Comparison of ENCODE assay signal across 22 cellular contexts in the genomic region with DNA sequence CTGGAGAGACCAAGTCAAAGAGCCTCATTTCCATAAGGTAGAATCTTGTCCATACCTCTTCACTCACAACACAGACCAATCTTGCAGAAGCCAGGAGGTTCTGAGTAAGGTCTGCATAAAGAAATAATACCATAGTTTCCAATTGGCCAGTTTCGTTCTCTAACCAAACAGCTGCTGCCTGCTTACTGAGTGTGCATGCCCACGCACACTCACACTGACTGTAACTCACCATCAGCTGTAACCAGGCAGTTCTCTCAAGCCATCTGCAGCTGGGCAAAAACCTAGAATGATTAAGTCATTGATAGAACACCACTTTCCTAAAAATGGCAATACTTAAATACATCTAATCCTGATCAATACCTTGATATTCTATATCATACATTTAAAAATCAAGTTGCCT.
DNase-seq lines count a peak whose midpoint lies in the region; ATAC-seq and TF ChIP-seq lines count a peak whose summit lies in the region.
"Had no signal": no experiment of that assay in that cellular context is flagged by ENCODE, and none has a peak within 500 bp of the region (broad histone marks: within the 10 kb centered on the region; RNA-seq: fewer than 3 reads in every experiment).

No MANE protein-coding gene starts in this region.

- no peak for TF ChIP-seq CTCF in left ventricle myocardium inferior (IDR thresholded peaks at IDR 0.05; ENCODE audit: borderline replicate concordance)
- TF ChIP-seq CTCF in prostate gland (IDR thresholded peaks at IDR 0.05), result no peak

- H3K36me3 Mint-ChIP-seq in activated T-helper 17 cell treated with anti-CD3 and anti-CD28 coated beads, Interleukin-2, amount 50 U/mL, for 72 hours (ENCODE audit: low read depth), result no peaks in the 10 kb centered on the region

- H3K4me3 Mint-ChIP-seq in activated T-helper 17 cell treated with anti-CD3 and anti-CD28 coated beads, Interleukin-2, amount 50 U/mL, for 72 hours, result no peak overlapping the region
- H3K4me3 Mint-ChIP-seq: activated CD4-positive, alpha-beta T cell treated with anti-CD3 and anti-CD28 coated beads, Interleukin-2, amount 10 ng/mL, durations not matched to agents 24 days and 14 days had no signal

- DNase-seq in left ventricle myocardium superior (no peak), left ventricle myocardium inferior (no peak), NK-92 (lab: John Stamatoyannopoulos, UW; ENCODE audit: unreplicated experiment) (no peak), erythroblast (lab: John Stamatoyannopoulos, UW) (no peak), MG63 (no peak), prostate gland (ENCODE audit: low spot score) (no peak)
- DNase-seq: activated CD4-positive, alpha-beta T cell treated with anti-CD3 and anti-CD28 coated beads, Interleukin-2, amount 10 ng/mL, durations not matched to agents 24 days and 14 days; activated gamma-delta T cell treated with Interleukin-2 at 50 U/mL for 16 hours; C1 segment of cervical spinal cord; caudate nucleus; GF-D8; kidney glomerular epithelial cell; NCI-H1417; NCI-H2107; NCI-H524; SHP77; spleen; stimulated activated CD4-positive, alpha-beta T cell treated with anti-CD3 and anti-CD28 coated beads, Interleukin-4, amount 100 ng/mL, for 4 hours; substantia nigra had no signal

- peak; percentile 50 for ATAC-seq in left ventricle myocardium superior
- peak; percentile 75 for ATAC-seq in HG02885 (IDR thresholded peaks at IDR 0.05; ENCODE audit: poor library complexity, unreplicated experiment)
- ATAC-seq in activated T-helper 17 cell treated with anti-CD3 and anti-CD28 coated beads, Interleukin-2, amount 50 U/mL, for 72 hours (replicated peaks), result peak; percentile 72

- no peaks in the 10 kb centered on the region for H3K27me3 ChIP-seq in left ventricle myocardium inferior (ENCODE audit: low read depth)
- H3K27me3 ChIP-seq in MG63, result peaks cover 25% of the 10 kb centered on the region
- H3K27me3 ChIP-seq in prostate gland (replicated peaks; ENCODE audit: insufficient read depth), result no peaks in the 10 kb centered on the region
- H3K27me3 ChIP-seq: spleen had no signal

- intact Hi-C loops in left ventricle myocardium superior (cut with micrococcal nuclease) (no loop called here), left ventricle myocardium inferior (cut with micrococcal nuclease) (no loop called here), prostate gland (cut with DNase I) (no loop called here)

- H3K4me1 Mint-ChIP-seq in activated T-helper 17 cell treated with anti-CD3 and anti-CD28 coated beads, Interleukin-2, amount 50 U/mL, for 72 hours, result peaks cover 5% of the 10 kb centered on the region

- no peak overlapping the region for H3K27ac ChIP-seq in left ventricle myocardium inferior (replicated peaks)
- H3K27ac ChIP-seq in prostate gland, result no peak overlapping the region
- H3K27ac ChIP-seq: spleen had no signal

- H3K9me3 Mint-ChIP-seq in activated T-helper 17 cell treated with anti-CD3 and anti-CD28 coated beads, Interleukin-2, amount 50 U/mL, for 72 hours, result peaks cover 3% of the 10 kb centered on the region

- H3K4me1 ChIP-seq in left ventricle myocardium inferior (no peaks in the 10 kb centered on the region), prostate gland (replicated peaks) (no peaks in the 10 kb centered on the region)

- no peak overlapping the region for H3K4me3 ChIP-seq in left ventricle myocardium inferior
- no peak overlapping the region for H3K4me3 ChIP-seq in MG63
- H3K4me3 ChIP-seq in prostate gland, result no peak overlapping the region
- H3K4me3 ChIP-seq: spleen had no signal

- H3K9me3 ChIP-seq in left ventricle myocardium inferior (replicated peaks) (no peaks in the 10 kb centered on the region), MG63 (no peaks in the 10 kb centered on the region), prostate gland (no peaks in the 10 kb centered on the region)
- H3K9me3 ChIP-seq: spleen had no signal

- H3K27me3 Mint-ChIP-seq in activated T-helper 17 cell treated with anti-CD3 and anti-CD28 coated beads, Interleukin-2, amount 50 U/mL, for 72 hours, result no peaks in the 10 kb centered on the region

- TF ChIP-seq POLR2A in erythroblast (IDR thresholded peaks at IDR 0.05; ENCODE audit: low read length) (no peak), prostate gland (IDR thresholded peaks at IDR 0.05) (no peak)

- WGBS in prostate gland, result 83% methylated on average over 2 of the region's 2 CpGs

- H3K36me3 ChIP-seq in left ventricle myocardium inferior, result no peaks in the 10 kb centered on the region
- no peaks in the 10 kb centered on the region for H3K36me3 ChIP-seq in MG63
- no peaks in the 10 kb centered on the region for H3K36me3 ChIP-seq in prostate gland
- H3K36me3 ChIP-seq: spleen had no signal

- no peak overlapping the region for H3K27ac Mint-ChIP-seq in activated T-helper 17 cell treated with anti-CD3 and anti-CD28 coated beads, Interleukin-2, amount 50 U/mL, for 72 hours
- H3K27ac Mint-ChIP-seq: activated CD4-positive, alpha-beta T cell treated with anti-CD3 and anti-CD28 coated beads, Interleukin-2, amount 10 ng/mL, durations not matched to agents 24 days and 14 days; progenitor cell of endocrine pancreas had no signal
